ENCODE assay signal across 1 cellular context in the genomic region with DNA sequence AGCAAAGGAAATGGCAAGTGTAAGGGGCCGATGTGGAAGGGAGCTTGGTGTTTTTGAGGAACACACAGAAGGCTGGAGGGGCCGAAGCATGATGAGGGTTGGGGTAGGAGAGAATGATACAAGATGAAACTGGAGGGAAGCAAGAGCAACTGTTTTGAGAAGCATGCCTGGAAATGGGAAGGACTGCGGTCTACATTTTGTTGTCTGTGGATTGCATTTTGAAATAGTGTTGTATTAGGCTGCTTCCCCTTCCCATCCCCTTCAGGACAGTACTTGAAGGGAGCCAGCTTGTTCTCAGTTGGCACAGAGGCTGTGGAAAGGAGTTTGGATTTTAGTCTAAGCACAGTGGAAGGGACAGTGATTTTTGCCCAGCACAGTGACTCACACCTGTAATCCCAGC.
TF ChIP-seq lines count a peak whose summit lies in the region.

No MANE protein-coding gene starts in this region.

TF ChIP-seq in SK-N-SH treated with all-trans-retinoic acid at 6 μM for 48 hours, 23 proteins besides CTCF, POLR2A, EP300 and RAD21 (continued from another document):
- TF ChIP-seq CREB5 (CRISPR knock-in tag; IDR thresholded peaks at IDR 0.05; ENCODE audit: low read depth) (no peak), PATZ1 (CRISPR knock-in tag; IDR thresholded peaks at IDR 0.05; ENCODE audit: borderline replicate concordance) (no peak), ARNTL (CRISPR knock-in tag; IDR thresholded peaks at IDR 0.05; ENCODE audit: borderline replicate concordance, low read depth) (no peak), TOX (CRISPR knock-in tag; IDR thresholded peaks at IDR 0.05; ENCODE audit: borderline replicate concordance) (no peak), ZC3H10 (CRISPR knock-in tag; IDR thresholded peaks at IDR 0.05) (no peak)
